ENCODE assay signal across 8 cellular contexts in the genomic region with DNA sequence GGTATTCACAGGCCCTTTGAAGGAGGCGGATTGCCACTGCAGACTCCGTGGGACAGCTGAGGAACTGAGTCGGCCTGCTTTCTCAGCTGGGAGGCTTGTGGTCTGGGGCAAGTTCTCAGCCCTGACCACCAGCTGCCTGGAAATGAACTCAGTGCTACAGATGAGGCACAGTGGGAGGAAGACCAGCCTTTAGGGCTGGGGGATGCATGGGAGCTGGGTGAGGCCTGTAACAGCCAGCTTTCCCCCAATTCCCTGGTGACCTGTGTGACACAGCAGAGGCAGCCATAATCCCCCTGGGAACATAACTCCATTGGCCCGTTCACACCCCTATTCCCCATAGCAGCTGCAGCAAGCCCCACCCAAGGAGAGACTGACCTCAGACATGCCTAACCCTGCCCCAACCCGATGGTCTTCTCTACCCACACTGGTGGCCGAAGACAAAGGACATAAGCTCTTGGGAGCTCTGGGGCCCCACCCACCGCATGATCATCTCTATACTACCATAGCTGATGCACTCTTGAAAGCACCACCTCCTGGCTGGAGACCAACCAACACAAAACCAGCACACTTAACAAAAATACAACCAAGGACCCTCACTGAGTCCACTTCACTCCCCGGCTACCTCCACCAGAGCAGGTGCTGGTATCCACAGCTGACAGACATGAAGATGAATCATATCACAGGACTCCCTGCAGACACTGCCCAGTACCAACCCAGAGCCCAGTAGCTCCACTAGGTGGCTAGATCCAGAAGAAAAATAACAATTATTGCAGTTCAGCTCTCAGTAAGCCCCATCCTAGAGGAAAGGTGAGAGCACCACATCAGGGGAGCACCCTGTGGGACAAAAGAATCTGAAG. TPM values are rescaled to one million over a fixed set of nuclear protein-coding genes. Genes with fewer than 3 reads are reported as not detected.
DNase-seq lines count a peak whose midpoint lies in the region; ATAC-seq and TF ChIP-seq lines count a peak whose summit lies in the region.

No MANE protein-coding gene starts in this region.

- H3K9me3 Mint-ChIP-seq in effector memory CD8-positive, alpha-beta T cell = no peaks in the 10 kb centered on the region
- H3K9me3 Mint-ChIP-seq in progenitor cell of endocrine pancreas (ENCODE audit: low read depth) = peaks cover 20% of the 10 kb centered on the region

- DNase-seq in GM10266 (ENCODE audit: extremely low spot score) (peak; percentile 64), ureter (ENCODE audit: low spot score) (no peak), NCI-H1694 treated with DMSO at 0.1 percent for 48 hours (lab: John Stamatoyannopoulos, UW) (no peak), progenitor cell of endocrine pancreas (ENCODE audit: low spot score, unreplicated experiment) (no peak), NCI-H526 treated with DMSO at 0.1 percent for 48 hours (lab: John Stamatoyannopoulos, UW) (no peak)
- DNase-seq in effector memory CD8-positive, alpha-beta T cell = no peak

- H3K27ac Mint-ChIP-seq in effector memory CD8-positive, alpha-beta T cell = peak overlapping the region; percentile 8 to 64
- no peak overlapping the region for H3K27ac Mint-ChIP-seq in progenitor cell of endocrine pancreas

- peak; percentile 2 for TF ChIP-seq CTCF in GM10266 (IDR thresholded peaks at IDR 0.05; ENCODE audit: control insufficient read depth, insufficient read depth, low read depth, missing control alignments)
- TF ChIP-seq CTCF in progenitor cell of endocrine pancreas (IDR thresholded peaks at IDR 0.05; ENCODE audit: unreplicated experiment) = no peak

- H3K4me1 Mint-ChIP-seq in effector memory CD8-positive, alpha-beta T cell (ENCODE audit: low read depth in 2 of 2) = peaks cover 34 to 60% of the 10 kb centered on the region in 2 donors
- no peaks in the 10 kb centered on the region for H3K4me1 Mint-ChIP-seq in progenitor cell of endocrine pancreas (ENCODE audit: low read depth)

- H3K36me3 Mint-ChIP-seq in effector memory CD8-positive, alpha-beta T cell (ENCODE audit: insufficient read depth) = no peaks in the 10 kb centered on the region
- peaks cover 16% of the 10 kb centered on the region for H3K36me3 Mint-ChIP-seq in progenitor cell of endocrine pancreas (ENCODE audit: insufficient read depth)

- H3K4me3 Mint-ChIP-seq in effector memory CD8-positive, alpha-beta T cell = no peak overlapping the region
- H3K4me3 Mint-ChIP-seq in progenitor cell of endocrine pancreas (ENCODE audit: low read depth) = no peak overlapping the region

- ATAC-seq in GM19467 (IDR thresholded peaks at IDR 0.05; ENCODE audit: unreplicated experiment) (peak; percentile 86), HG03280 (IDR thresholded peaks at IDR 0.05; ENCODE audit: unreplicated experiment) (peak; percentile 80)
- ATAC-seq in effector memory CD8-positive, alpha-beta T cell (replicated peaks) = no peak

- H3K27me3 Mint-ChIP-seq in effector memory CD8-positive, alpha-beta T cell = no peaks in the 10 kb centered on the region
- H3K27me3 Mint-ChIP-seq in progenitor cell of endocrine pancreas = no peaks in the 10 kb centered on the region

RNA-seq across cellular contexts. Expression of gene ZMAT3, which starts 24.9 kb away (rescaled TPM):
- total RNA-seq in ureter (16.7 TPM), progenitor cell of endocrine pancreas (13.6 and 14.1 TPM in 2 replicates)
